Comparison of ENCODE assay signal across 10 cellular contexts in the genomic region with DNA sequence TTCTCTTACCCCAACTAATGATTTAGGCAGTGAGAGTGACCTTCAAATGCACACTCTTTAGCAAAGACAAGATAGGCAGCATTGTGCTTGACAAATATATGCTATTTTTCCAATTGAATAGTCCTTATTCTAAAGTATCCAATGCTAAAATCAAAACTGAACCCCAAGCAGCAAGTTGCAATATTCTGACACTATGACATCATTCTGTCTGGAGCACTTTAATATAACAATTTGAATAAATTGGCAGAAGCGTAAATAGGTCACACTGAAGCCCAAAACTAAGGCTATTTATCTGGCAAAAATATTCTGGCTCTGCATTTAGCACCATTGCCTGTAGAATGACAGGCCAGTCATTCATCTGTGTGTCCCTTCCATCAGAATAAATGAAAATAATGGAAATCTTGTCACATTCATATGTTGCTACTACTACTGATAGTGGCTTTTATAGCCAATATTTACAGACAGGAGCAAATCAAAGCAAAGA. TPM values are rescaled to one million over a fixed set of nuclear protein-coding genes. Genes with fewer than 3 reads are reported as not detected.
A peak's percentile ranks its signal among the peaks of the same experiment; 100 is the strongest.
DNase-seq lines count a peak whose midpoint lies in the region; ATAC-seq and TF ChIP-seq lines count a peak whose summit lies in the region.
"Had no signal": no experiment of that assay in that cellular context is flagged by ENCODE, and none has a peak within 500 bp of the region (broad histone marks: within the 10 kb centered on the region; RNA-seq: fewer than 3 reads in every experiment).

No MANE protein-coding gene starts in this region.

- no peak for TF ChIP-seq CTCF in foreskin fibroblast (IDR thresholded peaks at IDR 0.05; ENCODE audit: low read depth, low read length)
- no peak for TF ChIP-seq CTCF in spleen (IDR thresholded peaks at IDR 0.05 in 8 of 11, conservative IDR thresholded peaks at IDR 0.05 in 3 of 11)

- peak overlapping the region; percentile 71 to 88 for H3K4me3 ChIP-seq in foreskin fibroblast (ENCODE audit: low read depth in 1 of 2, low read length in 2 of 2)
- peak overlapping the region in 6 of 8 donors; percentile 85 to 93 (median 86) for H3K4me3 ChIP-seq in spleen

- no peaks in the 10 kb centered on the region for H3K27me3 ChIP-seq in spleen (replicated peaks in 1 of 7)
- H3K27me3 ChIP-seq: SJCRH30 had no signal

- H3K9me3 Mint-ChIP-seq in T-helper 2 cell treated with Interferon-gamma antibody and Interleukin-4, amounts not matched to agents 5 μg/mL and 100 μg/mL, for 36 hours, result no peaks in the 10 kb centered on the region
- no peaks in the 10 kb centered on the region for H3K9me3 Mint-ChIP-seq in activated CD8-positive, alpha-beta T cell treated with anti-CD3 and anti-CD28 coated beads, Interleukin-2, amount 10 ng/mL, durations not matched to agents 7 days and 5 days (ENCODE audit: insufficient read depth)

- peaks cover 35% of the 10 kb centered on the region for H3K36me3 Mint-ChIP-seq in T-helper 2 cell treated with Interferon-gamma antibody and Interleukin-4, amounts not matched to agents 5 μg/mL and 100 μg/mL, for 36 hours (ENCODE audit: low read depth)
- peaks cover 46% of the 10 kb centered on the region for H3K36me3 Mint-ChIP-seq in activated CD8-positive, alpha-beta T cell treated with anti-CD3 and anti-CD28 coated beads, Interleukin-2, amount 10 ng/mL, durations not matched to agents 7 days and 5 days (ENCODE audit: low read depth)

- intact Hi-C loops in spleen (cut with DNase I; ENCODE audit: low total_unique reads), result no loop called here

- peak overlapping the region; percentile 47 for H3K27ac Mint-ChIP-seq in T-helper 2 cell treated with Interferon-gamma antibody and Interleukin-4, amounts not matched to agents 5 μg/mL and 100 μg/mL, for 36 hours
- H3K27ac Mint-ChIP-seq in activated CD8-positive, alpha-beta T cell treated with anti-CD3 and anti-CD28 coated beads, Interleukin-2, amount 10 ng/mL, durations not matched to agents 7 days and 5 days, result peak overlapping the region; percentile 65

- in situ Hi-C loops in ACHN (cut with HindIII; ENCODE audit: low pct_ligation_motif_present, low pct_unique_long_range_greater_than_20kb, low sequenced_read_pairs), result no loop called here

- H3K36me3 ChIP-seq in spleen, result peaks cover 0 to 24% (median 2%) of the 10 kb centered on the region in 6 donors
- H3K36me3 ChIP-seq: SJCRH30 had no signal

- no peak for TF ChIP-seq POLR2A in spleen (IDR thresholded peaks at IDR 0.05)

- H3K4me1 ChIP-seq in spleen, result peaks cover 11 to 91% (median 82%) of the 10 kb centered on the region in 6 donors

- ATAC-seq in activated CD8-positive, alpha-beta T cell treated with anti-CD3 and anti-CD28 coated beads, Interleukin-2, amount 10 ng/mL, durations not matched to agents 7 days and 5 days, result no peak
- ATAC-seq in GM21717 (IDR thresholded peaks at IDR 0.05; ENCODE audit: unreplicated experiment), result no peak

- CTCF ChIA-PET in activated CD8-positive, alpha-beta T cell treated with anti-CD3 and anti-CD28 coated beads, Interleukin-2, amount 10 ng/mL, durations not matched to agents 7 days and 5 days (lab: Charles Lee), result interaction anchor here (1.1 kb wide), 1 partner anchor 29 kb away, joined by 3 read pairs; no protein-coding TSS in a partner anchor

- H3K4me1 Mint-ChIP-seq in T-helper 2 cell treated with Interferon-gamma antibody and Interleukin-4, amounts not matched to agents 5 μg/mL and 100 μg/mL, for 36 hours (ENCODE audit: low read depth), result peaks cover 36% of the 10 kb centered on the region
- H3K4me1 Mint-ChIP-seq in activated CD8-positive, alpha-beta T cell treated with anti-CD3 and anti-CD28 coated beads, Interleukin-2, amount 10 ng/mL, durations not matched to agents 7 days and 5 days (ENCODE audit: low read depth), result peaks cover 37% of the 10 kb centered on the region

- H3K27me3 Mint-ChIP-seq in T-helper 2 cell treated with Interferon-gamma antibody and Interleukin-4, amounts not matched to agents 5 μg/mL and 100 μg/mL, for 36 hours (ENCODE audit: low read depth), result no peaks in the 10 kb centered on the region
- H3K27me3 Mint-ChIP-seq in activated CD8-positive, alpha-beta T cell treated with anti-CD3 and anti-CD28 coated beads, Interleukin-2, amount 10 ng/mL, durations not matched to agents 7 days and 5 days (ENCODE audit: low read depth), result no peaks in the 10 kb centered on the region

- WGBS in spleen, 5 donors, result 86 to 100% (median 93%) methylated on average over 1 of the region's 1 CpG

- no peak for DNase-seq in T-helper 2 cell treated with Interferon-gamma antibody and Interleukin-4, amounts not matched to agents 5 μg/mL and 100 μg/mL, for 36 hours (ENCODE audit: low spot score)
- DNase-seq in T-helper 2 cell, result no peak
- DNase-seq in activated CD8-positive, alpha-beta T cell treated with anti-CD3 and anti-CD28 coated beads, Interleukin-2, amount 10 ng/mL, durations not matched to agents 7 days and 5 days, result no peak
- peak in 1 of 2 donors; percentile 12 for DNase-seq in foreskin fibroblast
- DNase-seq in spleen, result no peak
- DNase-seq in stimulated activated CD4-positive, alpha-beta T cell treated with anti-CD3 and anti-CD28 coated beads, Interleukin-2, amount 100 ng/mL, for 24 hours, result no peak
- no peak for DNase-seq in ACHN
- DNase-seq: stimulated activated CD4-positive, alpha-beta T cell treated with anti-CD3 and anti-CD28 coated beads, Interleukin-4, amount 100 ng/mL, for 24 hours had no signal

- H3K27ac ChIP-seq in spleen, result peak overlapping the region in 5 of 8 donors; percentile 93 to 97 (median 96)
- H3K27ac ChIP-seq: SJCRH30 had no signal

- H3K9me3 ChIP-seq in spleen, result no peaks in the 10 kb centered on the region
- H3K9me3 ChIP-seq: SJCRH30 had no signal

- H3K4me3 Mint-ChIP-seq in T-helper 2 cell treated with Interferon-gamma antibody and Interleukin-4, amounts not matched to agents 5 μg/mL and 100 μg/mL, for 36 hours, result peak overlapping the region; percentile 98
- H3K4me3 Mint-ChIP-seq in activated CD8-positive, alpha-beta T cell treated with anti-CD3 and anti-CD28 coated beads, Interleukin-2, amount 10 ng/mL, durations not matched to agents 7 days and 5 days, result peak overlapping the region; percentile 96

- POLR2A ChIA-PET in activated CD8-positive, alpha-beta T cell treated with anti-CD3 and anti-CD28 coated beads, Interleukin-2, amount 10 ng/mL, durations not matched to agents 7 days and 5 days (lab: Charles Lee), result interaction anchor here (0.5 kb wide), 1 partner anchor 446 kb away, joined by 3 read pairs; no protein-coding TSS in a partner anchor

RNA-seq across cellular contexts. Expression of gene CBLB, which starts 2.9 kb away (rescaled TPM):
- total RNA-seq in activated CD8-positive, alpha-beta T cell treated with anti-CD3 and anti-CD28 coated beads, Interleukin-2, amount 10 ng/mL, durations not matched to agents 7 days and 5 days, result 100 to 1,000 TPM; 117 to 122 TPM
- total RNA-seq in spleen, result 100 to 1,000 TPM in 1 of 7 donors, 10 to 100 TPM in 6; 65.4 to 138 (median 79.2) TPM
- polyA plus RNA-seq in spleen, result 10 to 100 TPM; 13.8 to 19.5 (median 14.7) TPM
